ENCODE assay signal across 9 cellular contexts in the genomic region with DNA sequence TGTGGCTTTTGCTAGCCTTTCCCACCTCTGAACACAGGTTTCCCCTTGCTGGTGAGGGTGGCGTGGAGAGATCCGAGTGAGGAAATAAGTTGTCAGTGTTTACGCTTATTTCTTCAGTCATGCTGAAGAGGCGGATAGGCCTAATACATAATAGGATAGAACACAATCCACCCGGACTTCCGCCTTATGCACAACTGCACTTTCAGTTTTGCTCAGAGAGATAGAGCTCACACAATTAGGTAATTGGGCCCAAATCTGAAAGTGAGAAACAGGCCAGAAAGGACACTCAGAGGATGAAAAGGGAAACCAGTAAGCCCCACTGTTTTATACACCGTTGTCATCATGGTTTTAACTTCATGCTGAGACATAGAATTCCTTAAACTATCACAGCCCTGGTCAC. TPM values are rescaled to one million over a fixed set of nuclear protein-coding genes. Genes with fewer than 3 reads are reported as not detected.
A peak's percentile ranks its signal among the peaks of the same experiment; 100 is the strongest.
DNase-seq lines count a peak whose midpoint lies in the region; ATAC-seq lines count a peak whose summit lies in the region.
"Not testable (repeated sequence)": the region's sequence is repeated elsewhere in the genome, so short reads cannot be mapped to it uniquely, and the experiment has no call there.
"Had no signal": no experiment of that assay in that cellular context is flagged by ENCODE, and none has a peak within 500 bp of the region (broad histone marks: within the 10 kb centered on the region; RNA-seq: fewer than 3 reads in every experiment).

No MANE protein-coding gene starts in this region.

- H3K4me1 Mint-ChIP-seq in activated T-helper 17 cell treated with anti-CD3 and anti-CD28 coated beads, Interleukin-2, amount 50 U/mL, for 72 hours; stimulated activated effector memory CD8-positive, alpha-beta T cell treated with anti-CD3 and anti-CD28 coated beads, Interleukin-12 subunit alpha, Interleukin-12 subunit beta, amount 100 ng/mL, for 72 hours: not testable (repeated sequence)

- H3K27ac Mint-ChIP-seq in activated T-helper 17 cell treated with anti-CD3 and anti-CD28 coated beads, Interleukin-2, amount 50 U/mL, for 72 hours; stimulated activated effector memory CD8-positive, alpha-beta T cell treated with anti-CD3 and anti-CD28 coated beads, Interleukin-12 subunit alpha, Interleukin-12 subunit beta, amount 100 ng/mL, for 72 hours: not testable (repeated sequence)

- H3K4me3 Mint-ChIP-seq in activated T-helper 17 cell treated with anti-CD3 and anti-CD28 coated beads, Interleukin-2, amount 50 U/mL, for 72 hours; stimulated activated effector memory CD8-positive, alpha-beta T cell treated with anti-CD3 and anti-CD28 coated beads, Interleukin-12 subunit alpha, Interleukin-12 subunit beta, amount 100 ng/mL, for 72 hours: not testable (repeated sequence)

- not testable (repeated sequence) for H3K27me3 Mint-ChIP-seq in activated T-helper 17 cell treated with anti-CD3 and anti-CD28 coated beads, Interleukin-2, amount 50 U/mL, for 72 hours

- not testable (repeated sequence) for H3K9me3 Mint-ChIP-seq in activated T-helper 17 cell treated with anti-CD3 and anti-CD28 coated beads, Interleukin-2, amount 50 U/mL, for 72 hours; stimulated activated effector memory CD8-positive, alpha-beta T cell treated with anti-CD3 and anti-CD28 coated beads, Interleukin-12 subunit alpha, Interleukin-12 subunit beta, amount 100 ng/mL, for 72 hours

- DNase-seq in stimulated activated effector memory CD8-positive, alpha-beta T cell treated with anti-CD3 and anti-CD28 coated beads, Interleukin-12 subunit alpha, Interleukin-12 subunit beta, amount 100 ng/mL, for 72 hours (ENCODE audit: low spot score in 2 of 2), result not testable (repeated sequence)

- H3K36me3 Mint-ChIP-seq in activated T-helper 17 cell treated with anti-CD3 and anti-CD28 coated beads, Interleukin-2, amount 50 U/mL, for 72 hours (ENCODE audit: low read depth); stimulated activated effector memory CD8-positive, alpha-beta T cell treated with anti-CD3 and anti-CD28 coated beads, Interleukin-12 subunit alpha, Interleukin-12 subunit beta, amount 100 ng/mL, for 72 hours: not testable (repeated sequence)

- ATAC-seq in GM18502 (IDR thresholded peaks at IDR 0.05; ENCODE audit: poor library complexity, unreplicated experiment) (peak; percentile 79), GM19035 (IDR thresholded peaks at IDR 0.05; ENCODE audit: unreplicated experiment) (peak; percentile 70), GM21390 (IDR thresholded peaks at IDR 0.05; ENCODE audit: unreplicated experiment) (peak; percentile 82), HG02642 (IDR thresholded peaks at IDR 0.05; ENCODE audit: poor library complexity, unreplicated experiment) (peak; percentile 76), HG03060 (IDR thresholded peaks at IDR 0.05; ENCODE audit: low read depth, unreplicated experiment) (peak; percentile 89), HG03442 (IDR thresholded peaks at IDR 0.05; ENCODE audit: unreplicated experiment) (peak; percentile 79)
- peak; percentile 59 for ATAC-seq in activated T-helper 17 cell treated with anti-CD3 and anti-CD28 coated beads, Interleukin-2, amount 50 U/mL, for 72 hours (replicated peaks)
- ATAC-seq in stimulated activated effector memory CD8-positive, alpha-beta T cell treated with anti-CD3 and anti-CD28 coated beads, Interleukin-12 subunit alpha, Interleukin-12 subunit beta, amount 100 ng/mL, for 72 hours, result peak; percentile 68

RNA-seq across cellular contexts. Expression of gene PBDC1, which starts 29.7 kb away (rescaled TPM):
- 10 to 100 TPM; 32.3 to 41.0 TPM for total RNA-seq in activated T-helper 17 cell treated with anti-CD3 and anti-CD28 coated beads, Interleukin-2, amount 50 U/mL, for 72 hours
- total RNA-seq: OCI-LY7 had no signal
